ENCODE assay signal across 28 cellular contexts in genomic region chr13:29541400-29541799, GRCh38. TPM values are rescaled to one million over a fixed set of nuclear protein-coding genes. Genes with fewer than 3 reads are reported as not detected.
DNase-seq lines count a peak whose midpoint lies in the region; ATAC-seq and TF ChIP-seq lines count a peak whose summit lies in the region.
"Had no signal": no experiment of that assay in that cellular context is flagged by ENCODE, and none has a peak within 500 bp of the region (broad histone marks: within the 10 kb centered on the region; RNA-seq: fewer than 3 reads in every experiment).

No MANE protein-coding gene starts in this region.

- H3K4me2 ChIP-seq in mammary epithelial cell (ENCODE audit: insufficient read depth, low read depth, low read length): no peak overlapping the region
- H3K4me2 ChIP-seq: PC-9 had no signal

- CTCF ChIA-PET in activated CD4-positive, alpha-beta T cell treated with anti-CD3 and anti-CD28 coated beads for 36 hours (lab: Charles Lee): no interaction called here
- CTCF ChIA-PET in MCF 10A (lab: Yijun Ruan, JAX) (interaction anchor here (0.6 kb wide), 1 partner anchor 182 kb away, joined by 3 read pairs; no protein-coding TSS in a partner anchor), mammary epithelial cell (lab: Charles Lee; ENCODE audit: low non-redundant PET) (no interaction called here)

- peaks cover 55% of the 10 kb centered on the region for H3K4me1 Mint-ChIP-seq in activated CD4-positive, alpha-beta T cell treated with anti-CD3 and anti-CD28 coated beads for 36 hours
- H3K4me1 Mint-ChIP-seq in MCF 10A (ENCODE audit: insufficient read depth, unreplicated experiment): no peaks in the 10 kb centered on the region
- H3K4me1 Mint-ChIP-seq in activated T-helper 17 cell treated with anti-CD3 and anti-CD28 coated beads, Interleukin-2, amount 50 U/mL, for 72 hours: peaks cover 40% of the 10 kb centered on the region
- peaks cover 58% of the 10 kb centered on the region for H3K4me1 Mint-ChIP-seq in stimulated activated naive CD8-positive, alpha-beta T cell treated with anti-CD3 and anti-CD28 coated beads, Interleukin-15, Interleukin-2, amounts not matched to agents 100 ng/mL and 50 ng/mL, for 24 hours (ENCODE audit: low read depth)

- peaks cover 10% of the 10 kb centered on the region for H4K20me1 ChIP-seq in mammary epithelial cell (ENCODE audit: insufficient read depth, low read length)

- no peak overlapping the region for H3K9ac ChIP-seq in mammary epithelial cell (ENCODE audit: insufficient read depth, low read length)

- H3K9me3 Mint-ChIP-seq in activated CD4-positive, alpha-beta T cell treated with anti-CD3 and anti-CD28 coated beads for 36 hours (ENCODE audit: low read depth): no peaks in the 10 kb centered on the region
- no peaks in the 10 kb centered on the region for H3K9me3 Mint-ChIP-seq in MCF 10A (ENCODE audit: unreplicated experiment)
- H3K9me3 Mint-ChIP-seq in activated T-helper 17 cell treated with anti-CD3 and anti-CD28 coated beads, Interleukin-2, amount 50 U/mL, for 72 hours: no peaks in the 10 kb centered on the region
- no peaks in the 10 kb centered on the region for H3K9me3 Mint-ChIP-seq in stimulated activated naive CD8-positive, alpha-beta T cell treated with anti-CD3 and anti-CD28 coated beads, Interleukin-15, Interleukin-2, amounts not matched to agents 100 ng/mL and 50 ng/mL, for 24 hours
- H3K9me3 Mint-ChIP-seq: CD4-positive, alpha-beta T cell; immature natural killer cell; natural killer cell treated with Interleukin-12 subunit alpha and Interleukin-12 subunit beta and Interleukin-15 and Interleukin-18, amount 100 ng/mL, for 72 hours had no signal

- H3K36me3 ChIP-seq in mammary epithelial cell (ENCODE audit: insufficient read depth, low read length): no peaks in the 10 kb centered on the region
- H3K36me3 ChIP-seq: upper lobe of right lung had no signal

- ATAC-seq in activated CD4-positive, alpha-beta T cell treated with anti-CD3 and anti-CD28 coated beads for 36 hours: peak; percentile 69
- ATAC-seq in activated T-helper 17 cell treated with anti-CD3 and anti-CD28 coated beads, Interleukin-2, amount 50 U/mL, for 72 hours (replicated peaks): peak; percentile 77
- ATAC-seq: HepG2; left cardiac atrium; mucosa of descending colon; natural killer cell treated with Interleukin-12 subunit alpha and Interleukin-12 subunit beta and Interleukin-15 and Interleukin-18, amount 100 ng/mL, for 72 hours; psoas muscle; sciatic nerve; upper lobe of right lung had no signal

- no peak overlapping the region for H2AFZ ChIP-seq in mammary epithelial cell (ENCODE audit: low read depth, low read length)
- H2AFZ ChIP-seq: PC-9 had no signal

- no peak overlapping the region for H3K4me3 Mint-ChIP-seq in activated CD4-positive, alpha-beta T cell treated with anti-CD3 and anti-CD28 coated beads for 36 hours
- no peak overlapping the region for H3K4me3 Mint-ChIP-seq in MCF 10A (ENCODE audit: unreplicated experiment)
- peak overlapping the region; percentile 11 for H3K4me3 Mint-ChIP-seq in activated T-helper 17 cell treated with anti-CD3 and anti-CD28 coated beads, Interleukin-2, amount 50 U/mL, for 72 hours
- no peak overlapping the region for H3K4me3 Mint-ChIP-seq in stimulated activated naive CD8-positive, alpha-beta T cell treated with anti-CD3 and anti-CD28 coated beads, Interleukin-15, Interleukin-2, amounts not matched to agents 100 ng/mL and 50 ng/mL, for 24 hours
- H3K4me3 Mint-ChIP-seq: CD4-positive, alpha-beta T cell; immature natural killer cell; natural killer cell treated with Interleukin-12 subunit alpha and Interleukin-12 subunit beta and Interleukin-15 and Interleukin-18, amount 100 ng/mL, for 72 hours had no signal

- POLR2A ChIA-PET in activated CD4-positive, alpha-beta T cell treated with anti-CD3 and anti-CD28 coated beads for 36 hours (lab: Charles Lee): no interaction called here
- POLR2A ChIA-PET in MCF 10A (lab: Yijun Ruan, JAX): no interaction called here

- intact Hi-C loops in activated CD4-positive, alpha-beta T cell treated with anti-CD3 and anti-CD28 coated beads for 36 hours (cut with DNase I, micrococcal nuclease): no loop called here
- intact Hi-C loops in MCF 10A (cut with micrococcal nuclease) (no loop called here), mammary epithelial cell (cut with micrococcal nuclease) (no loop called here)

- no peaks in the 10 kb centered on the region for H3K9me3 ChIP-seq in mammary epithelial cell (replicated peaks; ENCODE audit: insufficient read depth, low read length)
- H3K9me3 ChIP-seq: mucosa of descending colon, psoas muscle, upper lobe of right lung had no signal

- H3K27me3 ChIP-seq in mammary epithelial cell (ENCODE audit: insufficient read depth, low read length): no peaks in the 10 kb centered on the region
- H3K27me3 ChIP-seq: upper lobe of right lung had no signal

- WGBS in mammary epithelial cell (ENCODE audit: low coverage, missing lambda C conversion rate): 100% methylated on average over 4 of the region's 4 CpGs

- H3K36me3 Mint-ChIP-seq in activated CD4-positive, alpha-beta T cell treated with anti-CD3 and anti-CD28 coated beads for 36 hours (ENCODE audit: low read depth): peaks cover 43% of the 10 kb centered on the region
- H3K36me3 Mint-ChIP-seq in MCF 10A (ENCODE audit: insufficient read depth, unreplicated experiment): peaks cover 38% of the 10 kb centered on the region
- H3K36me3 Mint-ChIP-seq in activated T-helper 17 cell treated with anti-CD3 and anti-CD28 coated beads, Interleukin-2, amount 50 U/mL, for 72 hours (ENCODE audit: low read depth): peaks cover 83% of the 10 kb centered on the region
- peaks cover 57% of the 10 kb centered on the region for H3K36me3 Mint-ChIP-seq in stimulated activated naive CD8-positive, alpha-beta T cell treated with anti-CD3 and anti-CD28 coated beads, Interleukin-15, Interleukin-2, amounts not matched to agents 100 ng/mL and 50 ng/mL, for 24 hours (ENCODE audit: low read depth)

- H3K27ac ChIP-seq in mammary epithelial cell (ENCODE audit: insufficient read depth, low read depth, low read length): no peak overlapping the region
- H3K27ac ChIP-seq: PC-9, psoas muscle, SK-N-MC, upper lobe of right lung had no signal

- BruUV-seq in MCF 10A (replicated peaks; lab: Mats Ljungman, UMichigan) (no TSS peak), mammary epithelial cell (replicated peaks; lab: Mats Ljungman, UMichigan) (no TSS peak)

- H3K4me3 ChIP-seq in mammary epithelial cell (replicated peaks in 1 of 3; ENCODE audit: insufficient read depth in 1 of 3, low read depth in 2 of 3, low read length in 3 of 3): no peak overlapping the region
- H3K4me3 ChIP-seq: lung, mucosa of descending colon, PC-9, psoas muscle, SK-N-MC, upper lobe of right lung had no signal

- H3K4me1 ChIP-seq in mammary epithelial cell (ENCODE audit: insufficient read depth, low read length): no peaks in the 10 kb centered on the region
- H3K4me1 ChIP-seq: psoas muscle, upper lobe of right lung had no signal

- H3K27me3 Mint-ChIP-seq in activated CD4-positive, alpha-beta T cell treated with anti-CD3 and anti-CD28 coated beads for 36 hours: no peaks in the 10 kb centered on the region
- H3K27me3 Mint-ChIP-seq in MCF 10A (ENCODE audit: insufficient read depth, unreplicated experiment): no peaks in the 10 kb centered on the region
- no peaks in the 10 kb centered on the region for H3K27me3 Mint-ChIP-seq in activated T-helper 17 cell treated with anti-CD3 and anti-CD28 coated beads, Interleukin-2, amount 50 U/mL, for 72 hours
- H3K27me3 Mint-ChIP-seq in stimulated activated naive CD8-positive, alpha-beta T cell treated with anti-CD3 and anti-CD28 coated beads, Interleukin-15, Interleukin-2, amounts not matched to agents 100 ng/mL and 50 ng/mL, for 24 hours: no peaks in the 10 kb centered on the region
- H3K27me3 Mint-ChIP-seq: CD4-positive, alpha-beta T cell; natural killer cell treated with Interleukin-12 subunit alpha and Interleukin-12 subunit beta and Interleukin-15 and Interleukin-18, amount 100 ng/mL, for 72 hours had no signal

- no peak for TF ChIP-seq CTCF in MCF 10A (IDR thresholded peaks at IDR 0.05; ENCODE audit: unreplicated experiment)
- no peak for TF ChIP-seq CTCF in mammary epithelial cell (conservative IDR thresholded peaks at IDR 0.05 in 1 of 2, IDR thresholded peaks at IDR 0.05 in 1 of 2; ENCODE audit: extremely low read depth in 1 of 2, insufficient read depth in 1 of 2, low read depth in 1 of 2, low read length in 2 of 2)

- dilution Hi-C loops in mammary epithelial cell (cut with HindIII; ENCODE audit: low sequenced_read_pairs): no loop called here

- peak; percentile 40 for DNase-seq in activated CD4-positive, alpha-beta T cell treated with anti-CD3 and anti-CD28 coated beads for 36 hours
- DNase-seq in activated CD4-positive, alpha-beta T cell treated with anti-CD3 and anti-CD28 coated beads for 48 hours: no peak
- DNase-seq in MCF 10A (ENCODE audit: unreplicated experiment) (no peak), mammary epithelial cell (no peak), DMS53 (lab: John Stamatoyannopoulos, UW) (no peak), amygdala (lab: John Stamatoyannopoulos, UW) (no peak)
- DNase-seq: caudate nucleus; CD4-positive, alpha-beta T cell; cortex of kidney; erythroblast; GOT3; immature natural killer cell; left cardiac atrium; mucosa of descending colon; NCI-H2081; NCI-H2227 treated with DMSO at 0.1 percent for 48 hours; NCI-H526 treated with DMSO at 0.1 percent for 48 hours; PC-9; psoas muscle; stimulated activated CD4-positive, alpha-beta T cell treated with anti-CD3 and anti-CD28 coated beads, Interleukin-4, amount 100 ng/mL, for 24 hours; upper lobe of right lung had no signal

- in situ Hi-C loops in mammary epithelial cell (cut with MboI; ENCODE audit: low sequenced_read_pairs in 2 of 2): no loop called here

- peaks cover 94% of the 10 kb centered on the region for H3K79me2 ChIP-seq in mammary epithelial cell (ENCODE audit: insufficient read depth, low read length)

- H3K27ac Mint-ChIP-seq in activated CD4-positive, alpha-beta T cell treated with anti-CD3 and anti-CD28 coated beads for 36 hours: peak overlapping the region; percentile 74
- peak overlapping the region; percentile 16 for H3K27ac Mint-ChIP-seq in MCF 10A (ENCODE audit: low read depth, unreplicated experiment)
- H3K27ac Mint-ChIP-seq in activated T-helper 17 cell treated with anti-CD3 and anti-CD28 coated beads, Interleukin-2, amount 50 U/mL, for 72 hours: peak overlapping the region; percentile 48
- H3K27ac Mint-ChIP-seq in stimulated activated naive CD8-positive, alpha-beta T cell treated with anti-CD3 and anti-CD28 coated beads, Interleukin-15, Interleukin-2, amounts not matched to agents 100 ng/mL and 50 ng/mL, for 24 hours: peak overlapping the region; percentile 66
- H3K27ac Mint-ChIP-seq: CD4-positive, alpha-beta T cell had no signal

RNA-seq across cellular contexts. Expression of gene SLC7A1, which starts 54.1 kb away (rescaled TPM):
- total RNA-seq in activated CD4-positive, alpha-beta T cell treated with anti-CD3 and anti-CD28 coated beads for 36 hours: 100 to 1,000 TPM in 1 of 2 experiments, 10 to 100 TPM in 1; 91.1 to 126 TPM
- total RNA-seq in MCF 10A (2022) (154 and 194 TPM in 2 replicates), mammary epithelial cell (100 to 1,000 TPM in 1 of 2 donors, 10 to 100 TPM in 1; 82.7 to 176 TPM)
- 30.9 TPM for polyA plus RNA-seq in mammary epithelial cell
- polyA minus RNA-seq in mammary epithelial cell: 105 TPM
- total RNA-seq in activated T-helper 17 cell treated with anti-CD3 and anti-CD28 coated beads, Interleukin-2, amount 50 U/mL, for 72 hours: 100 to 1,000 TPM in 1 of 2 donors, 10 to 100 TPM in 1; 60.1 to 114 TPM

Comparison
In these comparisons a context has a peak if more than half of its experiments do, and no peak if none do; other contexts are left out.
1. H3K27ac Mint-ChIP-seq: peak in every context shown above with its lines; median percentile 74 in activated CD4-positive, alpha-beta T cell treated with anti-CD3 and anti-CD28 coated beads for 36 hours; 66 in stimulated activated naive CD8-positive, alpha-beta T cell treated with anti-CD3 and anti-CD28 coated beads, Interleukin-15, Interleukin-2, amounts not matched to agents 100 ng/mL and 50 ng/mL, for 24 hours; 48 in activated T-helper 17 cell treated with anti-CD3 and anti-CD28 coated beads, Interleukin-2, amount 50 U/mL, for 72 hours; 16 in MCF 10A.